In genomic region chr2:41847744-41848441, GRCh38 we compare ENCODE assay signal across 1 cellular context.
A peak's percentile ranks its signal among the peaks of the same experiment; 100 is the strongest.
TF ChIP-seq lines count a peak whose summit lies in the region.

No MANE protein-coding gene starts in this region.

TF ChIP-seq in HepG2, 621 proteins besides CTCF, POLR2A, EP300 and RAD21 (continued from another document and continues in another):
- TF ChIP-seq FOXO4 (CRISPR knock-in tag; conservative IDR thresholded peaks at IDR 0.05) (0 out of 2 replicates have a peak, but pooled peaks have one; percentile 35), GMEB2 (CRISPR knock-in tag; IDR thresholded peaks at IDR 0.05; ENCODE audit: low read depth) (no peak), ZNF747 (CRISPR knock-in tag; IDR thresholded peaks at IDR 0.05; ENCODE audit: borderline replicate concordance) (peak; percentile 78; the same call in 1 of the 2 replicates), ZNF704 (CRISPR knock-in tag; IDR thresholded peaks at IDR 0.05; ENCODE audit: borderline replicate concordance) (no peak), ZNF362 (CRISPR knock-in tag; IDR thresholded peaks at IDR 0.05; ENCODE audit: borderline replicate concordance) (peak; percentile 96), CAMTA2 (CRISPR knock-in tag; IDR thresholded peaks at IDR 0.05; ENCODE audit: borderline replicate concordance) (no peak), MYNN (CRISPR knock-in tag; IDR thresholded peaks at IDR 0.05; ENCODE audit: low read depth) (no peak), ZNF577 (CRISPR knock-in tag; IDR thresholded peaks at IDR 0.05; ENCODE audit: borderline replicate concordance, low read depth) (no peak), ADNP (CRISPR knock-in tag; IDR thresholded peaks at IDR 0.05) (no peak), PTBP1 (IDR thresholded peaks at IDR 0.05; ENCODE audit: low read depth, low read length, poor library complexity, severe bottlenecking) (no peak), JUNB (CRISPR knock-in tag; IDR thresholded peaks at IDR 0.05; ENCODE audit: borderline replicate concordance) (no peak), ZNF788 (CRISPR knock-in tag; IDR thresholded peaks at IDR 0.05; ENCODE audit: borderline replicate concordance) (peak; percentile 89; the same call in 1 of the 2 replicates), HMG20A (CRISPR knock-in tag; IDR thresholded peaks at IDR 0.05; ENCODE audit: borderline replicate concordance) (peak; percentile 98), ATF7-NPFF (CRISPR knock-in tag; IDR thresholded peaks at IDR 0.05; ENCODE audit: low read depth) (no peak), KDM1A (CRISPR knock-in tag; IDR thresholded peaks at IDR 0.05) (peak; percentile 86), TAF1 (CRISPR knock-in tag; IDR thresholded peaks at IDR 0.05) (no peak), MED8 (CRISPR knock-in tag; IDR thresholded peaks at IDR 0.05; ENCODE audit: insufficient replicate concordance) (peak; percentile 85), ATF7 (IDR thresholded peaks at IDR 0.05) (peak; percentile 45; the same call in 1 of the 2 replicates), ATF7 (CRISPR knock-in tag; IDR thresholded peaks at IDR 0.05) (peak; percentile 30; the same call in 1 of the 2 replicates), CENPBD1 (CRISPR knock-in tag; IDR thresholded peaks at IDR 0.05; ENCODE audit: borderline replicate concordance, low read depth) (no peak), GATA4 (IDR thresholded peaks at IDR 0.05; ENCODE audit: borderline replicate concordance, low read depth) (peak; percentile 68; the same call in 1 of the 2 replicates), KAT2B (IDR thresholded peaks at IDR 0.05; ENCODE audit: borderline replicate concordance, low read depth, low read length) (no peak), ZNF564 (CRISPR knock-in tag; IDR thresholded peaks at IDR 0.05) (no peak), ARHGAP35 (CRISPR knock-in tag; IDR thresholded peaks at IDR 0.05; ENCODE audit: borderline replicate concordance) (no peak), ZBTB42 (CRISPR knock-in tag; IDR thresholded peaks at IDR 0.05) (no peak), ZSCAN29 (CRISPR knock-in tag; conservative IDR thresholded peaks at IDR 0.05) (peak; percentile 75; the same call in 1 of the 2 replicates), CEBPB (IDR thresholded peaks at IDR 0.05; ENCODE audit: borderline replicate concordance, low read depth, low read length) (peak; percentile 100), SNAPC5 (CRISPR knock-in tag; IDR thresholded peaks at IDR 0.05; ENCODE audit: borderline replicate concordance) (no peak), STAT5B (CRISPR knock-in tag; IDR thresholded peaks at IDR 0.05) (0 out of 2 replicates have a peak, but pooled peaks have one; percentile 73), ETV5 (CRISPR knock-in tag; IDR thresholded peaks at IDR 0.05; ENCODE audit: borderline replicate concordance) (peak; percentile 58; the same call in 1 of the 2 replicates), DBP (CRISPR knock-in tag; IDR thresholded peaks at IDR 0.05; ENCODE audit: not compliant biosample characterization) (no peak), ELF4 (CRISPR knock-in tag; IDR thresholded peaks at IDR 0.05; ENCODE audit: borderline replicate concordance) (peak; percentile 71; the same call in 1 of the 2 replicates), MZF1 (CRISPR knock-in tag; IDR thresholded peaks at IDR 0.05; ENCODE audit: borderline replicate concordance) (no peak), ZNF24 (IDR thresholded peaks at IDR 0.05) (0 out of 2 replicates have a peak, but pooled peaks have one; percentile 29), U2AF2 (IDR thresholded peaks at IDR 0.05; ENCODE audit: low read depth, low read length) (no peak), ZBTB8A (CRISPR knock-in tag; IDR thresholded peaks at IDR 0.05; ENCODE audit: borderline replicate concordance, low read depth) (peak; percentile 71; the same call in 1 of the 2 replicates), SRSF1 (optimal IDR thresholded peaks at IDR 0.05; ENCODE audit: low read depth, low read length) (no peak), ZKSCAN5 (CRISPR knock-in tag; IDR thresholded peaks at IDR 0.05) (no peak), RXRB (CRISPR knock-in tag; IDR thresholded peaks at IDR 0.05; ENCODE audit: borderline replicate concordance) (peak; percentile 100), GPBP1L1 (CRISPR knock-in tag; IDR thresholded peaks at IDR 0.05) (no peak), ZNF878 (CRISPR knock-in tag; IDR thresholded peaks at IDR 0.05) (peak; percentile 77; the same call in 1 of the 2 replicates), PATZ1 (CRISPR knock-in tag; IDR thresholded peaks at IDR 0.05) (peak; percentile 95), ZNF10 (CRISPR knock-in tag; IDR thresholded peaks at IDR 0.05; ENCODE audit: borderline replicate concordance, low read depth) (no peak), TEF (CRISPR knock-in tag; IDR thresholded peaks at IDR 0.05) (peak; percentile 93), ZNF800 (CRISPR knock-in tag; IDR thresholded peaks at IDR 0.05) (peak; percentile 49; the same call in 1 of the 2 replicates), YEATS2 (CRISPR knock-in tag; IDR thresholded peaks at IDR 0.05; ENCODE audit: borderline replicate concordance) (peak; percentile 72; the same call in 1 of the 2 replicates), ZNF670 (CRISPR knock-in tag; IDR thresholded peaks at IDR 0.05; ENCODE audit: borderline replicate concordance) (no peak), ZMYM3 (CRISPR knock-in tag; IDR thresholded peaks at IDR 0.05) (peak; percentile 82; the same call in 1 of the 2 replicates), ZNF713 (CRISPR knock-in tag; IDR thresholded peaks at IDR 0.05) (no peak), SCMH1 (CRISPR knock-in tag; IDR thresholded peaks at IDR 0.05; ENCODE audit: borderline replicate concordance) (no peak), GABPA (IDR thresholded peaks at IDR 0.05; ENCODE audit: low read depth, low read length) (no peak), GABPA (CRISPR knock-in tag; IDR thresholded peaks at IDR 0.05; ENCODE audit: low read depth) (peak; percentile 54; the same call in 1 of the 2 replicates), ZNF333 (CRISPR knock-in tag; IDR thresholded peaks at IDR 0.05; ENCODE audit: borderline replicate concordance) (no peak), SMC3 (IDR thresholded peaks at IDR 0.05; ENCODE audit: low read length) (peak; percentile 57; the same call in 1 of the 2 replicates), TEAD3 (CRISPR knock-in tag; optimal IDR thresholded peaks at IDR 0.05; ENCODE audit: borderline replicate concordance) (peak; percentile 79), ZNF558 (CRISPR knock-in tag; IDR thresholded peaks at IDR 0.05; ENCODE audit: borderline replicate concordance) (no peak), TFAP4 (IDR thresholded peaks at IDR 0.05; ENCODE audit: borderline replicate concordance, low read depth) (peak; percentile 82), ZSCAN9 (CRISPR knock-in tag; IDR thresholded peaks at IDR 0.05; ENCODE audit: borderline replicate concordance) (peak; percentile 91)
